Comparison of ENCODE assay signal across 16 cellular contexts in genomic region chr9:6495484-6495883, GRCh38.
DNase-seq lines count a peak whose midpoint lies in the region; ATAC-seq and TF ChIP-seq lines count a peak whose summit lies in the region.
"Had no signal": no experiment of that assay in that cellular context is flagged by ENCODE, and none has a peak within 500 bp of the region (broad histone marks: within the 10 kb centered on the region; RNA-seq: fewer than 3 reads in every experiment).

No MANE protein-coding gene starts in this region.

- 0 out of 2 replicates have a peak, but pooled peaks cover 7% of the 10 kb centered on the region for H3K4me1 ChIP-seq in GM23338 (ENCODE audit: insufficient read depth)
- no peaks in the 10 kb centered on the region for H3K4me1 ChIP-seq in spleen
- H3K4me1 ChIP-seq: body of pancreas had no signal

- H3K36me3 ChIP-seq in GM23338 (ENCODE audit: insufficient read depth) (peaks cover 6% of the 10 kb centered on the region; the same call in 1 of the 2 replicates), spleen (peaks cover 0 to 91% (median 50%) of the 10 kb centered on the region in 6 donors)

- CTCF ChIA-PET in CD4-positive, alpha-beta T cell (lab: Charles Lee), result no interaction called here

- whole genome bisulfite sequencing in spleen, 5 donors, result 92 to 100% (median 97%) methylated on average over 1 of the region's 1 CpG

- H3K9me3 Mint-ChIP-seq in CD4-positive, alpha-beta T cell, result no peaks in the 10 kb centered on the region
- H3K9me3 Mint-ChIP-seq in GM23338, result no peaks in the 10 kb centered on the region
- H3K9me3 Mint-ChIP-seq: naive thymus-derived CD4-positive, alpha-beta T cell had no signal

- no peak overlapping the region for H3K4me3 ChIP-seq in GM23338
- H3K4me3 ChIP-seq in spleen, result no peak overlapping the region
- H3K4me3 ChIP-seq: body of pancreas had no signal

- no peak for ATAC-seq in CD4-positive, alpha-beta T cell (ENCODE audit: poor library complexity)
- ATAC-seq in GM23338 (no peak; the same call in 2 of the 3 replicates), T-helper 17 cell (no peak), HG02642 (IDR thresholded peaks at IDR 0.05; ENCODE audit: poor library complexity, unreplicated experiment) (no peak), GM18520 (IDR thresholded peaks at IDR 0.05; ENCODE audit: unreplicated experiment) (no peak)
- ATAC-seq in activated CD4-positive, CD25-positive, alpha-beta regulatory T cell treated with anti-CD3 and anti-CD28 coated beads, Interleukin-2, amount 50 U/mL, for 24 hours, result no peak
- ATAC-seq: activated CD8-positive, alpha-beta memory T cell treated with anti-CD3 and anti-CD28 coated beads, Interleukin-2, amount 10 ng/mL, durations not matched to agents 7 days and 5 days; body of pancreas; left lobe of liver; naive thymus-derived CD4-positive, alpha-beta T cell had no signal

- no peak for TF ChIP-seq POLR2A in spleen (IDR thresholded peaks at IDR 0.05)

- peak overlapping the region; percentile 48 for H3K27ac Mint-ChIP-seq in CD4-positive, alpha-beta T cell
- peak overlapping the region; percentile 18; the same call in 1 of the 2 replicates for H3K27ac Mint-ChIP-seq in GM23338
- peak overlapping the region; percentile 43 for H3K27ac Mint-ChIP-seq in T-helper 17 cell
- H3K27ac Mint-ChIP-seq: activated CD8-positive, alpha-beta memory T cell treated with anti-CD3 and anti-CD28 coated beads, Interleukin-2, amount 10 ng/mL, durations not matched to agents 7 days and 5 days had no signal

- TF ChIP-seq CTCF in CD4-positive, alpha-beta T cell (IDR thresholded peaks at IDR 0.05), result no peak
- TF ChIP-seq CTCF in GM23338 (conservative IDR thresholded peaks at IDR 0.05; ENCODE audit: low read depth in 2 of 2) (peak; percentile 11 to 32; a peak in 2 of 4 replicates), spleen (IDR thresholded peaks at IDR 0.05 in 8 of 11, conservative IDR thresholded peaks at IDR 0.05 in 3 of 11) (no peak)

- H4K20me1 ChIP-seq in GM23338 (replicated peaks; ENCODE audit: insufficient read depth), result no peaks in the 10 kb centered on the region; the same call in none of the 2 replicates

- no peaks in the 10 kb centered on the region for H3K27me3 Mint-ChIP-seq in CD4-positive, alpha-beta T cell
- peaks cover 6% of the 10 kb centered on the region for H3K27me3 Mint-ChIP-seq in GM23338 (ENCODE audit: insufficient read depth, low read depth, poor library complexity)
- H3K27me3 Mint-ChIP-seq in T-helper 17 cell, result no peaks in the 10 kb centered on the region
- H3K27me3 Mint-ChIP-seq: activated CD8-positive, alpha-beta memory T cell treated with anti-CD3 and anti-CD28 coated beads, Interleukin-2, amount 10 ng/mL, durations not matched to agents 7 days and 5 days; naive thymus-derived CD4-positive, alpha-beta T cell had no signal

- H3F3A ChIP-seq in GM23338 (replicated peaks; ENCODE audit: low read depth), result no peaks in the 10 kb centered on the region

- no peaks in the 10 kb centered on the region for H3K27me3 ChIP-seq in CD4-positive, alpha-beta T cell (ENCODE audit: control insufficient read depth, insufficient read depth, low read length)
- no peaks in the 10 kb centered on the region for H3K27me3 ChIP-seq in GM23338 (ENCODE audit: insufficient read depth)
- no peaks in the 10 kb centered on the region for H3K27me3 ChIP-seq in spleen (replicated peaks in 1 of 7)
- H3K27me3 ChIP-seq: body of pancreas had no signal

- no peak overlapping the region for H3K27ac ChIP-seq in CD4-positive, alpha-beta T cell (ENCODE audit: low read depth, low read length)
- no peak overlapping the region for H3K27ac ChIP-seq in GM23338 (ENCODE audit: low read depth)
- no peak overlapping the region for H3K27ac ChIP-seq in spleen
- H3K27ac ChIP-seq: body of pancreas had no signal

- no peak overlapping the region for H2AFZ ChIP-seq in GM23338

- DNase-seq in CD4-positive, alpha-beta T cell, result no peak
- DNase-seq in GM23338 (ENCODE audit: low spot score) (peak; percentile 24), T-helper 17 cell (no peak), iPS-NIHi7 (ENCODE audit: extremely low spot score) (peak; percentile 9), spleen (no peak)
- DNase-seq: activated CD8-positive, alpha-beta memory T cell treated with anti-CD3 and anti-CD28 coated beads, Interleukin-2, amount 10 ng/mL, durations not matched to agents 7 days and 5 days; activated naive CD4-positive, alpha-beta T cell; body of pancreas; DMS 273 treated with DMSO at 0.1 percent for 48 hours; effector CD4-positive, alpha-beta T cell; KBM-7; naive thymus-derived CD4-positive, alpha-beta T cell had no signal

- peaks cover 88% of the 10 kb centered on the region for H3K36me3 Mint-ChIP-seq in CD4-positive, alpha-beta T cell (ENCODE audit: low read depth)
- H3K36me3 Mint-ChIP-seq in GM23338 (ENCODE audit: low read depth), result peaks cover 26% of the 10 kb centered on the region; the same call in 2 of the 3 replicates
- peaks cover 4% of the 10 kb centered on the region for H3K36me3 Mint-ChIP-seq in T-helper 17 cell (ENCODE audit: low read depth)

- no peak overlapping the region for H3K4me3 Mint-ChIP-seq in CD4-positive, alpha-beta T cell
- H3K4me3 Mint-ChIP-seq in GM23338 (no peak overlapping the region), T-helper 17 cell (no peak overlapping the region)
- H3K4me3 Mint-ChIP-seq: activated CD8-positive, alpha-beta memory T cell treated with anti-CD3 and anti-CD28 coated beads, Interleukin-2, amount 10 ng/mL, durations not matched to agents 7 days and 5 days; naive thymus-derived CD4-positive, alpha-beta T cell had no signal

- intact Hi-C loops in CD4-positive, alpha-beta T cell (cut with DNase I, micrococcal nuclease), result no loop called here
- intact Hi-C loops in spleen (cut with DNase I; ENCODE audit: low total_unique reads), result no loop called here

- peaks cover 10% of the 10 kb centered on the region for H3K79me2 ChIP-seq in GM23338 (replicated peaks; ENCODE audit: insufficient read depth)

- H3K9me3 ChIP-seq in CD4-positive, alpha-beta T cell (ENCODE audit: control insufficient read depth, low read length), result no peaks in the 10 kb centered on the region
- H3K9me3 ChIP-seq in T-helper 17 cell (ENCODE audit: control insufficient read depth, low read length, poor library complexity, severe bottlenecking) (no peaks in the 10 kb centered on the region), spleen (no peaks in the 10 kb centered on the region)
- H3K9me3 ChIP-seq: body of pancreas had no signal

- POLR2A ChIA-PET in CD4-positive, alpha-beta T cell (lab: Charles Lee), result no interaction called here

- H3K4me2 ChIP-seq in GM23338, result no peak overlapping the region

- H3K9me2 ChIP-seq in GM23338 (ENCODE audit: insufficient read depth), result no peaks in the 10 kb centered on the region

- H3K4me1 Mint-ChIP-seq in CD4-positive, alpha-beta T cell (ENCODE audit: low read depth), result peaks cover 9% of the 10 kb centered on the region
- H3K4me1 Mint-ChIP-seq in GM23338, result no peaks in the 10 kb centered on the region
- peaks cover 10% of the 10 kb centered on the region for H3K4me1 Mint-ChIP-seq in T-helper 17 cell
- H3K4me1 Mint-ChIP-seq: activated CD8-positive, alpha-beta memory T cell treated with anti-CD3 and anti-CD28 coated beads, Interleukin-2, amount 10 ng/mL, durations not matched to agents 7 days and 5 days had no signal

TF ChIP-seq in GM23338, 12 proteins besides CTCF, POLR2A, EP300 and RAD21 (continues in another document):
- no peak for TF ChIP-seq EZH2 (IDR thresholded peaks at IDR 0.05; ENCODE audit: low read depth, unreplicated experiment)
- TF ChIP-seq NANOG (IDR thresholded peaks at IDR 0.05; ENCODE audit: borderline replicate concordance), result no peak
- no peak for TF ChIP-seq REST (IDR thresholded peaks at IDR 0.05; ENCODE audit: unreplicated experiment)
- no peak for TF ChIP-seq CREB1 (CRISPR knock-in tag; IDR thresholded peaks at IDR 0.05; ENCODE audit: low read depth)

Comparison
In these comparisons a context has a peak if more than half of its experiments do, and no peak if none do; other contexts are left out.
1. DNase-seq: peak in GM23338 (single experiment) and iPS-NIHi7 (single experiment); none in CD4-positive, alpha-beta T cell (0 of 10), T-helper 17 cell (0 of 3) and spleen (single experiment).
2. CTCF ChIP-seq: peak in GM23338 (2 of 2); none in CD4-positive, alpha-beta T cell (single experiment) and spleen (0 of 11).
3. Peak in every context shown above with its lines, with median percentiles within 50 percentile points of each other: H3K27ac Mint-ChIP-seq.